ENCODE assay signal across 1 cellular context in genomic region chr15:58285212-58285920, GRCh38.
TF ChIP-seq lines count a peak whose summit lies in the region.

No MANE protein-coding gene starts in this region.

TF ChIP-seq in HepG2, 621 proteins besides CTCF, POLR2A, EP300 and RAD21 (continued from another document and continues in another):
- TF ChIP-seq ZBTB46 (CRISPR knock-in tag; IDR thresholded peaks at IDR 0.05; ENCODE audit: borderline replicate concordance) = no peak
- TF ChIP-seq GMEB2 (CRISPR knock-in tag; IDR thresholded peaks at IDR 0.05; ENCODE audit: low read depth) = no peak
- TF ChIP-seq PITX1 (CRISPR knock-in tag; IDR thresholded peaks at IDR 0.05) = peak; percentile 59
- TF ChIP-seq AGO2 (optimal IDR thresholded peaks at IDR 0.05; ENCODE audit: low read depth, low read length) = no peak
- TF ChIP-seq NFKB2 (CRISPR knock-in tag; IDR thresholded peaks at IDR 0.05; ENCODE audit: borderline replicate concordance) = 0 out of 2 replicates have a peak, but pooled peaks have one; percentile 33
- TF ChIP-seq ATF2 (CRISPR knock-in tag; IDR thresholded peaks at IDR 0.05) = peak; percentile 65; the same call in 1 of the 2 replicates
- peak; percentile 98 for TF ChIP-seq HOXA5 (CRISPR knock-in tag; IDR thresholded peaks at IDR 0.05)
- 0 out of 2 replicates have a peak, but pooled peaks have one; percentile 23 for TF ChIP-seq ZFP90 (CRISPR knock-in tag; IDR thresholded peaks at IDR 0.05; ENCODE audit: borderline replicate concordance)
- TF ChIP-seq CEBPG (CRISPR knock-in tag; IDR thresholded peaks at IDR 0.05) = peak; percentile 90
- TF ChIP-seq KDM4B (CRISPR knock-in tag; IDR thresholded peaks at IDR 0.05) = no peak
- 0 out of 2 replicates have a peak, but pooled peaks have one; percentile 19 for TF ChIP-seq MLXIP (CRISPR knock-in tag; IDR thresholded peaks at IDR 0.05; ENCODE audit: borderline replicate concordance)
- peak; percentile 80 for TF ChIP-seq RERE (CRISPR knock-in tag; IDR thresholded peaks at IDR 0.05; ENCODE audit: low read depth)
- TF ChIP-seq HNRNPK (IDR thresholded peaks at IDR 0.05; ENCODE audit: low read depth, low read length, poor library complexity, severe bottlenecking) = no peak
- no peak for TF ChIP-seq ARNT (IDR thresholded peaks at IDR 0.05)
- TF ChIP-seq ELF3 (CRISPR knock-in tag; IDR thresholded peaks at IDR 0.05) = peak; percentile 62; the same call in 1 of the 2 replicates
- peak; percentile 92 for TF ChIP-seq GATAD2A (CRISPR knock-in tag; IDR thresholded peaks at IDR 0.05)
- TF ChIP-seq FOXP4 (CRISPR knock-in tag; IDR thresholded peaks at IDR 0.05) = peak; percentile 84
- peak; percentile 58; the same call in 1 of the 2 replicates for TF ChIP-seq FOXK1 (CRISPR knock-in tag; IDR thresholded peaks at IDR 0.05; ENCODE audit: borderline replicate concordance, low read depth)
- TF ChIP-seq FOXJ3 (CRISPR knock-in tag; IDR thresholded peaks at IDR 0.05; ENCODE audit: borderline replicate concordance) = peak; percentile 91
- TF ChIP-seq NR2F1 (CRISPR knock-in tag; IDR thresholded peaks at IDR 0.05) = peak; percentile 24 to 78; a peak in 2 of 4 replicates
- peak; percentile 82 for TF ChIP-seq FOXA3 (CRISPR knock-in tag; IDR thresholded peaks at IDR 0.05)
- peak; percentile 57 for TF ChIP-seq ZNF574 (CRISPR knock-in tag; IDR thresholded peaks at IDR 0.05)
- TF ChIP-seq ZBTB10 (CRISPR knock-in tag; IDR thresholded peaks at IDR 0.05; ENCODE audit: borderline replicate concordance) = peak; percentile 95
- TF ChIP-seq FOSL2 (CRISPR knock-in tag; IDR thresholded peaks at IDR 0.05) = peak; percentile 43
- TF ChIP-seq TCF12 (IDR thresholded peaks at IDR 0.05) = no peak
- no peak for TF ChIP-seq TCF12 (CRISPR knock-in tag; IDR thresholded peaks at IDR 0.05)
- TF ChIP-seq POGZ (CRISPR knock-in tag; IDR thresholded peaks at IDR 0.05) = peak; percentile 35; the same call in 1 of the 2 replicates
- TF ChIP-seq SOX13 (IDR thresholded peaks at IDR 0.05) = peak; percentile 42; the same call in 1 of the 2 replicates
- TF ChIP-seq SOX13 (CRISPR knock-in tag; conservative IDR thresholded peaks at IDR 0.05 in 1 of 2, IDR thresholded peaks at IDR 0.05 in 1 of 2) = peak in 1 of 2 experiments; percentile 75; a peak in 2 of 4 replicates
- TF ChIP-seq TBL1XR1 (IDR thresholded peaks at IDR 0.05; ENCODE audit: borderline replicate concordance, low read length, partially characterized antibody) = no peak
- TF ChIP-seq ZBTB39 (CRISPR knock-in tag; IDR thresholded peaks at IDR 0.05) = peak; percentile 9; the same call in 1 of the 2 replicates
